In genomic region chr5:66958984-66959641, GRCh38 we compare ENCODE assay signal across 9 cellular contexts.
A peak's percentile ranks its signal among the peaks of the same experiment; 100 is the strongest.
DNase-seq lines count a peak whose midpoint lies in the region; ATAC-seq and TF ChIP-seq lines count a peak whose summit lies in the region.
"Had no signal": no experiment of that assay in that cellular context is flagged by ENCODE, and none has a peak within 500 bp of the region (broad histone marks: within the 10 kb centered on the region; RNA-seq: fewer than 3 reads in every experiment).

No MANE protein-coding gene starts in this region.

- intact Hi-C loops in heart left ventricle (cut with DNase I) = loop anchor here in 1 of 10 donors (10.0 kb wide), 1 partner anchor 144 kb away; no protein-coding TSS in a partner anchor
- intact Hi-C loops in activated CD4-positive, alpha-beta T cell treated with anti-CD3 and anti-CD28 coated beads for 36 hours (cut with DNase I, micrococcal nuclease) = no loop called here

- H3K9me3 ChIP-seq in heart left ventricle (no peaks in the 10 kb centered on the region), parathyroid adenoma (ENCODE audit: control insufficient read depth, low read length) (no peaks in the 10 kb centered on the region)

- H3K27ac Mint-ChIP-seq in activated CD4-positive, alpha-beta T cell treated with anti-CD3 and anti-CD28 coated beads for 36 hours = no peak overlapping the region

- H2AFZ ChIP-seq in parathyroid adenoma = no peak overlapping the region

- H3K36me3 ChIP-seq in heart left ventricle = no peaks in the 10 kb centered on the region
- H3K36me3 ChIP-seq in parathyroid adenoma (ENCODE audit: control insufficient read depth, insufficient read depth, low read length) = no peaks in the 10 kb centered on the region

- peak overlapping the region; percentile 34 for H3K4me2 ChIP-seq in parathyroid adenoma (ENCODE audit: low read length)

- TF ChIP-seq POLR2A in heart left ventricle (IDR thresholded peaks at IDR 0.05) = no peak

- peaks cover 8% of the 10 kb centered on the region for H3K27me3 Mint-ChIP-seq in activated CD4-positive, alpha-beta T cell treated with anti-CD3 and anti-CD28 coated beads for 36 hours

- peaks cover 26% of the 10 kb centered on the region for H3K79me2 ChIP-seq in parathyroid adenoma

- peak; percentile 83 for ATAC-seq in SK-N-SH treated with all-trans-retinoic acid at 6 μM for 48 hours
- ATAC-seq in heart left ventricle = peak; percentile 63 to 75 (median 67)
- no peak for ATAC-seq in GM18502 (IDR thresholded peaks at IDR 0.05; ENCODE audit: poor library complexity, unreplicated experiment)
- no peak for ATAC-seq in activated CD4-positive, alpha-beta T cell treated with anti-CD3 and anti-CD28 coated beads for 36 hours
- no peak for ATAC-seq in GM21526 (IDR thresholded peaks at IDR 0.05; ENCODE audit: low FRiP score, unreplicated experiment)

- H3K4me1 ChIP-seq in heart left ventricle (peaks cover 0 to 50% (median 14%) of the 10 kb centered on the region in 12 donors), parathyroid adenoma (peaks cover 13% of the 10 kb centered on the region)

- H3K9me3 Mint-ChIP-seq in activated CD4-positive, alpha-beta T cell treated with anti-CD3 and anti-CD28 coated beads for 36 hours (ENCODE audit: low read depth) = no peaks in the 10 kb centered on the region

- TF ChIP-seq CTCF in heart left ventricle (IDR thresholded peaks at IDR 0.05) (no peak), parathyroid adenoma (IDR thresholded peaks at IDR 0.05) (no peak)

- H3K4me3 ChIP-seq in heart left ventricle = peak overlapping the region; percentile 4 to 65 (median 48)
- no peak overlapping the region for H3K4me3 ChIP-seq in parathyroid adenoma (ENCODE audit: low read depth, low read length)

- peak; percentile 15 for DNase-seq in COLO668 (lab: John Stamatoyannopoulos, UW; ENCODE audit: unreplicated experiment)
- DNase-seq in heart left ventricle = peak in 4 of 5 donors; percentile 31 to 64 (median 38)
- no peak for DNase-seq in DMS79 treated with DMSO at 0.1 percent for 48 hours (lab: John Stamatoyannopoulos, UW)
- DNase-seq in activated CD4-positive, alpha-beta T cell treated with anti-CD3 and anti-CD28 coated beads for 36 hours = no peak
- DNase-seq: cortex of kidney had no signal

- H3K27me3 ChIP-seq in heart left ventricle = no peaks in the 10 kb centered on the region
- no peaks in the 10 kb centered on the region for H3K27me3 ChIP-seq in parathyroid adenoma (ENCODE audit: control insufficient read depth, insufficient read depth, low read length)

- no peaks in the 10 kb centered on the region for H3K36me3 Mint-ChIP-seq in activated CD4-positive, alpha-beta T cell treated with anti-CD3 and anti-CD28 coated beads for 36 hours (ENCODE audit: low read depth)

- no peak overlapping the region for H3K4me3 Mint-ChIP-seq in activated CD4-positive, alpha-beta T cell treated with anti-CD3 and anti-CD28 coated beads for 36 hours

- H3K9ac ChIP-seq in parathyroid adenoma = no peak overlapping the region

- CTCF ChIA-PET in activated CD4-positive, alpha-beta T cell treated with anti-CD3 and anti-CD28 coated beads for 36 hours (lab: Charles Lee) = interaction anchor here (0.7 to 1.1 kb wide), 3 partner anchors 10 to 178 kb away, joined by 3 to 4 read pairs (median 3); no protein-coding TSS in a partner anchor

- 23 to 33% (median 29%) methylated on average over 11 of the region's 11 CpGs for WGBS in heart left ventricle, 4 donors

- no peaks in the 10 kb centered on the region for H3K4me1 Mint-ChIP-seq in activated CD4-positive, alpha-beta T cell treated with anti-CD3 and anti-CD28 coated beads for 36 hours

- POLR2A ChIA-PET in activated CD4-positive, alpha-beta T cell treated with anti-CD3 and anti-CD28 coated beads for 36 hours (lab: Charles Lee) = interaction anchor here (0.5 kb wide), 1 partner anchor 401 kb away, joined by 4 read pairs; no protein-coding TSS in a partner anchor

- H3K27ac ChIP-seq in heart left ventricle (peak overlapping the region; percentile 51 to 73 (median 66)), parathyroid adenoma (no peak overlapping the region)

TF ChIP-seq in SK-N-SH treated with all-trans-retinoic acid at 6 μM for 48 hours, 23 proteins besides CTCF, POLR2A, EP300 and RAD21:
- no peak for TF ChIP-seq ESRRG (CRISPR knock-in tag; IDR thresholded peaks at IDR 0.05)
- TF ChIP-seq ZNF565 (CRISPR knock-in tag; conservative IDR thresholded peaks at IDR 0.05; ENCODE audit: low read depth) = no peak
- no peak for TF ChIP-seq CREB5 (CRISPR knock-in tag; IDR thresholded peaks at IDR 0.05; ENCODE audit: low read depth)

Comparison
In these comparisons a context has a peak if more than half of its experiments do, and no peak if none do; other contexts are left out.
1. DNase-seq: peak in COLO668 (single experiment) and heart left ventricle (4 of 5); none in DMS79 treated with DMSO at 0.1 percent for 48 hours (single experiment) and activated CD4-positive, alpha-beta T cell treated with anti-CD3 and anti-CD28 coated beads for 36 hours (single experiment).
2. ATAC-seq: peak in SK-N-SH treated with all-trans-retinoic acid at 6 μM for 48 hours (single experiment) and heart left ventricle (4 of 4); none in GM18502 (single experiment), activated CD4-positive, alpha-beta T cell treated with anti-CD3 and anti-CD28 coated beads for 36 hours (single experiment) and GM21526 (single experiment).